ENCODE assay signal across 16 cellular contexts in genomic region chr15:78353093-78353492, GRCh38. TPM values are rescaled to one million over a fixed set of nuclear protein-coding genes. Genes with fewer than 3 reads are reported as not detected.
DNase-seq lines count a peak whose midpoint lies in the region; ATAC-seq and TF ChIP-seq lines count a peak whose summit lies in the region.
"Had no signal": no experiment of that assay in that cellular context is flagged by ENCODE, and none has a peak within 500 bp of the region (broad histone marks: within the 10 kb centered on the region; RNA-seq: fewer than 3 reads in every experiment).

No MANE protein-coding gene starts in this region.

- peak; percentile 42 for DNase-seq in DMS 273 (lab: John Stamatoyannopoulos, UW; ENCODE audit: unreplicated experiment)
- DNase-seq in DMS 273 treated with DMSO at 0.1 percent for 48 hours (lab: John Stamatoyannopoulos, UW): no peak
- DNase-seq in HT-29 (ENCODE audit: low spot score): peak; percentile 28
- peak; percentile 44 for DNase-seq in RKO (ENCODE audit: low spot score)
- peak; percentile 48 for DNase-seq in fibroblast of mammary gland (ENCODE audit: low read depth)
- DNase-seq in right cardiac atrium: no peak
- DNase-seq in activated CD4-positive, CD25-positive, alpha-beta regulatory T cell treated with anti-CD3 and anti-CD28 coated beads, Interleukin-2, amount 50 U/mL, for 72 hours: no peak
- DNase-seq: activated CD4-positive, CD25-positive, alpha-beta regulatory T cell; heart left ventricle; RPMI8226; transverse colon had no signal

- no peaks in the 10 kb centered on the region for H3K4me1 ChIP-seq in right cardiac atrium (ENCODE audit: control insufficient read depth, insufficient read depth, low read length)
- H3K4me1 ChIP-seq: heart left ventricle, transverse colon had no signal

- no peak overlapping the region for H3K4me3 ChIP-seq in fibroblast of mammary gland (ENCODE audit: control insufficient read depth, low read depth, low read length)
- H3K4me3 ChIP-seq in right cardiac atrium (ENCODE audit: low read length): no peak overlapping the region
- H3K4me3 ChIP-seq: heart left ventricle, neural progenitor cell, smooth muscle cell, transverse colon had no signal

- H3K27me3 ChIP-seq in right cardiac atrium (ENCODE audit: control insufficient read depth, insufficient read depth): no peaks in the 10 kb centered on the region
- H3K27me3 ChIP-seq: neural progenitor cell, transverse colon had no signal

- no peak for ATAC-seq in right cardiac atrium
- ATAC-seq in HG03039 (IDR thresholded peaks at IDR 0.05; ENCODE audit: unreplicated experiment): no peak
- ATAC-seq: heart left ventricle had no signal

- 67% methylated on average over 4 of the region's 4 CpGs for WGBS in right cardiac atrium

- no peak for TF ChIP-seq CTCF in fibroblast of mammary gland (conservative IDR thresholded peaks at IDR 0.05; ENCODE audit: control insufficient read depth, insufficient read depth, low read depth, low read length)

- H3K9me3 ChIP-seq in right cardiac atrium (ENCODE audit: control insufficient read depth, low read length): no peaks in the 10 kb centered on the region
- H3K9me3 ChIP-seq: heart left ventricle, transverse colon had no signal

- no peak overlapping the region for H3K27ac ChIP-seq in right cardiac atrium (ENCODE audit: low read length)
- H3K27ac ChIP-seq: 22Rv1, heart left ventricle, neural progenitor cell, transverse colon had no signal

- intact Hi-C loops in right cardiac atrium (cut with DNase I): no loop called here

RNA-seq across cellular contexts. Expression of gene CRABP1, which starts 12.9 kb away (rescaled TPM):
- total RNA-seq in HT-29 (2014; rRNA removed; shearing (Covaris generic)): not detected in 2 replicates
- total RNA-seq in right cardiac atrium: under 1 TPM in 1 of 4 donors, not detected in 3; 0.32 TPM
- 0.29 TPM for polyA plus RNA-seq in right cardiac atrium
- total RNA-seq: liver had no signal
- polyA plus RNA-seq: heart left ventricle, liver had no signal

RNA-seq across cellular contexts. Expression of gene SKIC8, which starts 53.7 kb away (rescaled TPM):
- 64.0 and 74.8 TPM in 2 replicates for total RNA-seq in HT-29 (2014; rRNA removed; shearing (Covaris generic))
- total RNA-seq in right cardiac atrium: 10 to 100 TPM; 26.8 to 37.1 (median 28.3) TPM
- polyA plus RNA-seq in right cardiac atrium: 34.7 TPM

Comparison
In these comparisons a context has a peak if more than half of its experiments do, and no peak if none do; other contexts are left out.
1. DNase-seq: peak in DMS 273 (single experiment), HT-29 (single experiment), RKO (single experiment) and fibroblast of mammary gland (single experiment); none in DMS 273 treated with DMSO at 0.1 percent for 48 hours (single experiment), right cardiac atrium (0 of 3) and activated CD4-positive, CD25-positive, alpha-beta regulatory T cell treated with anti-CD3 and anti-CD28 coated beads, Interleukin-2, amount 50 U/mL, for 72 hours (single experiment).